19 cellular contexts compared by ENCODE assay signal in genomic region chr14:59389936-59390335, GRCh38.
DNase-seq lines count a peak whose midpoint lies in the region; TF ChIP-seq lines count a peak whose summit lies in the region.
"Had no signal": no experiment of that assay in that cellular context is flagged by ENCODE, and none has a peak within 500 bp of the region (broad histone marks: within the 10 kb centered on the region; RNA-seq: fewer than 3 reads in every experiment).

No MANE protein-coding gene starts in this region.

- H3K9me2 ChIP-seq in SK-N-SH: no peaks in the 10 kb centered on the region

- TF ChIP-seq RAD21 in SK-N-SH (IDR thresholded peaks at IDR 0.05; ENCODE audit: low read length): no peak

- H4K20me1 ChIP-seq in SK-N-SH (ENCODE audit: insufficient read depth): no peaks in the 10 kb centered on the region
- H4K20me1 ChIP-seq: BLaER1 had no signal

- no peaks in the 10 kb centered on the region for H3K27me3 ChIP-seq in SK-N-SH (ENCODE audit: insufficient read depth)
- H3K27me3 ChIP-seq: BLaER1 had no signal

- H3K4me1 ChIP-seq in SK-N-SH (ENCODE audit: control insufficient read depth in 1 of 2, insufficient read depth in 2 of 2, low read depth in 1 of 2, low read length in 1 of 2): no peaks in the 10 kb centered on the region
- H3K4me1 ChIP-seq: BLaER1 had no signal

- peak; percentile 39 for DNase-seq in EH (ENCODE audit: low read depth)
- peak; percentile 3 for DNase-seq in HFFc6
- DNase-seq in NCI-H226: peak; percentile 12
- DNase-seq in foreskin melanocyte: peak; percentile 40
- no peak for DNase-seq in KBM-7
- DNase-seq in SK-N-SH: no peak
- DNase-seq in CD14-positive monocyte (ENCODE audit: low spot score): no peak
- no peak for DNase-seq in NCI-H2196 treated with DMSO at 0.1 percent for 48 hours (lab: John Stamatoyannopoulos, UW; ENCODE audit: unreplicated experiment)
- DNase-seq: 8988T; CD8-positive, alpha-beta T cell; COR-L47; DMS 273 treated with DMSO at 0.1 percent for 48 hours; DMS79; HCEC 1CT; KG1 had no signal

- no peak overlapping the region for H3K4me2 ChIP-seq in SK-N-SH
- H3K4me2 ChIP-seq: BLaER1, GM23338 had no signal

- H3K9me3 ChIP-seq in SK-N-SH: no peaks in the 10 kb centered on the region

- H3K4me3 Mint-ChIP-seq in HFFc6 (no peak overlapping the region), CD14-positive monocyte (no peak overlapping the region)
- H3K4me3 Mint-ChIP-seq: CD8-positive, alpha-beta T cell; GM23338; IgD-negative memory B cell had no signal

- no peaks in the 10 kb centered on the region for H3K79me2 ChIP-seq in SK-N-SH (ENCODE audit: insufficient read depth)

- H3K27ac ChIP-seq in SK-N-SH (ENCODE audit: low read depth in 2 of 2, low read length in 1 of 2): no peak overlapping the region
- H3K27ac ChIP-seq: BLaER1, HL-60 had no signal

- POLR2A ChIA-PET in SK-N-SH (lab: Yijun Ruan, JAX): no interaction called here

- no peak overlapping the region for H3K4me3 ChIP-seq in SK-N-SH (ENCODE audit: low read depth in 2 of 2, low read length in 1 of 2)
- H3K4me3 ChIP-seq: BLaER1, GM23338 had no signal

- 100% methylated on average over 1 of the region's 1 CpG for WGBS in SK-N-SH (ENCODE audit: low lambda C conversion rate)

- no peak overlapping the region for H3K9ac ChIP-seq in SK-N-SH
- H3K9ac ChIP-seq: BLaER1 had no signal

- H2AFZ ChIP-seq in SK-N-SH (ENCODE audit: low read depth): no peak overlapping the region
- H2AFZ ChIP-seq: GM23338 had no signal

- H3K36me3 Mint-ChIP-seq in HFFc6 (ENCODE audit: low read depth) (no peaks in the 10 kb centered on the region), CD14-positive monocyte (no peaks in the 10 kb centered on the region)
- H3K36me3 Mint-ChIP-seq: CD8-positive, alpha-beta T cell; IgD-negative memory B cell had no signal

- H3K36me3 ChIP-seq in SK-N-SH (replicated peaks in 1 of 2; ENCODE audit: control insufficient read depth in 1 of 2, insufficient read depth in 2 of 2, low read length in 1 of 2): peaks cover 0 to 7% of the 10 kb centered on the region in 2 experiments
- H3K36me3 ChIP-seq: BLaER1 had no signal

- H3K27ac Mint-ChIP-seq in HFFc6 (no peak overlapping the region), CD14-positive monocyte (no peak overlapping the region)
- H3K27ac Mint-ChIP-seq: CD8-positive, alpha-beta T cell; GM23338; IgD-negative memory B cell had no signal

- no peak for TF ChIP-seq EP300 in SK-N-SH (IDR thresholded peaks at IDR 0.05; ENCODE audit: borderline replicate concordance in 1 of 2, low read depth in 1 of 2, low read length in 1 of 2)

- H3K4me1 Mint-ChIP-seq in HFFc6 (ENCODE audit: low read depth) (peaks cover 7% of the 10 kb centered on the region; the same call in 1 of the 2 replicates), CD14-positive monocyte (no peaks in the 10 kb centered on the region)
- H3K4me1 Mint-ChIP-seq: GM23338, IgD-negative memory B cell had no signal

- no peaks in the 10 kb centered on the region for H3K27me3 Mint-ChIP-seq in HFFc6 (ENCODE audit: insufficient read depth)
- peaks cover 1 to 2% (median 2%) of the 10 kb centered on the region in 3 donors for H3K27me3 Mint-ChIP-seq in CD14-positive monocyte (ENCODE audit: low read depth in 3 of 3)
- H3K27me3 Mint-ChIP-seq: IgD-negative memory B cell had no signal

- TF ChIP-seq CTCF in HFFc6 (IDR thresholded peaks at IDR 0.05): no peak
- TF ChIP-seq CTCF in SK-N-SH (IDR thresholded peaks at IDR 0.05): no peak
- no peak for TF ChIP-seq CTCF in CD14-positive monocyte (IDR thresholded peaks at IDR 0.05)

- no peaks in the 10 kb centered on the region for H3F3A ChIP-seq in SK-N-SH (replicated peaks; ENCODE audit: insufficient read depth)

- CTCF ChIA-PET in SK-N-SH (lab: Yijun Ruan, JAX): interaction anchor here (1.7 kb wide), 1 partner anchor 889 kb away, joined by 4 read pairs; no protein-coding TSS in a partner anchor

- in situ Hi-C loops in KBM-7 (cut with MboI; ENCODE audit: low pct_unique_long_range_greater_than_20kb, low sequenced_read_pairs): no loop called here

- intact Hi-C loops in CD14-positive monocyte (cut with micrococcal nuclease): no loop called here

- H3K9me3 Mint-ChIP-seq in HFFc6 (no peaks in the 10 kb centered on the region), CD14-positive monocyte (peaks cover 0 to 12% (median 3%) of the 10 kb centered on the region in 7 donors)
- H3K9me3 Mint-ChIP-seq: GM23338 had no signal

TF ChIP-seq in SK-N-SH, 30 proteins besides CTCF, POLR2A, EP300 and RAD21:
- no peak for TF ChIP-seq JUND (IDR thresholded peaks at IDR 0.05)

Comparison
In these comparisons a context has a peak if more than half of its experiments do, and no peak if none do; other contexts are left out.
1. DNase-seq: peak in EH (single experiment), HFFc6 (single experiment), NCI-H226 (single experiment) and foreskin melanocyte (single experiment); none in KBM-7 (single experiment), SK-N-SH (single experiment), CD14-positive monocyte (single experiment) and NCI-H2196 treated with DMSO at 0.1 percent for 48 hours (single experiment).